Comparison of ENCODE assay signal across 15 cellular contexts in genomic region chr19:5290336-5291262, GRCh38. TPM values are rescaled to one million over a fixed set of nuclear protein-coding genes. Genes with fewer than 3 reads are reported as not detected.
DNase-seq lines count a peak whose midpoint lies in the region; ATAC-seq and TF ChIP-seq lines count a peak whose summit lies in the region.
"Had no signal": no experiment of that assay in that cellular context is flagged by ENCODE, and none has a peak within 500 bp of the region (broad histone marks: within the 10 kb centered on the region; RNA-seq: fewer than 3 reads in every experiment).

No MANE protein-coding gene starts in this region.

- DNase-seq in right atrium auricular region (ENCODE audit: low spot score) (no peak), Right ventricle myocardium superior (no peak), glutamatergic neuron (no peak), pons (ENCODE audit: low spot score) (peak; percentile 81), vagina (ENCODE audit: extremely low spot score in 2 of 2) (no peak), NCI-H2171 (lab: John Stamatoyannopoulos, UW) (no peak), left lung (no peak)
- no peak for DNase-seq in activated naive CD8-positive, alpha-beta T cell treated with anti-CD3 and anti-CD28 coated beads for 36 hours
- DNase-seq: activated CD8-positive, alpha-beta memory T cell treated with anti-CD3 and anti-CD28 coated beads, Interleukin-2, amount 50 U/mL, for 48 hours; Caco-2; NCI-H1048; retina; stimulated activated CD4-positive, alpha-beta T cell treated with anti-CD3 and anti-CD28 coated beads, Interleukin-4, amount 100 ng/mL, for 4 hours had no signal

- intact Hi-C loops in Right ventricle myocardium superior (cut with DNase I) (no loop called here), vagina (cut with DNase I) (no loop called here), left lung (cut with DNase I) (no loop called here)

- no peaks in the 10 kb centered on the region for H3K36me3 Mint-ChIP-seq in glutamatergic neuron (ENCODE audit: unreplicated experiment)
- H3K36me3 Mint-ChIP-seq in activated naive CD8-positive, alpha-beta T cell treated with anti-CD3 and anti-CD28 coated beads for 36 hours, result peaks cover 2% of the 10 kb centered on the region
- H3K36me3 Mint-ChIP-seq: activated naive CD4-positive, alpha-beta T cell treated with anti-CD3 and anti-CD28 coated beads, Interleukin-2, amount 50 U/mL, for 72 hours; stimulated activated memory B cell treated with anti-CD40 and anti-IgM and Interleukin-4, amounts not matched to agents 10 μg/mL and 1 μg/mL and 100 μg/mL, for 72 hours had no signal

- TF ChIP-seq CTCF in right atrium auricular region (IDR thresholded peaks at IDR 0.05) (no peak), glutamatergic neuron (IDR thresholded peaks at IDR 0.05; ENCODE audit: partially characterized antibody, unreplicated experiment) (no peak), vagina (IDR thresholded peaks at IDR 0.05) (no peak), left lung (IDR thresholded peaks at IDR 0.05) (no peak)

- ATAC-seq in Right ventricle myocardium superior (ENCODE audit: poor library complexity) (no peak), left lung (no peak)
- ATAC-seq: activated naive CD4-positive, alpha-beta T cell treated with anti-CD3 and anti-CD28 coated beads, Interleukin-2, amount 50 U/mL, for 72 hours; stimulated activated memory B cell treated with anti-CD40 and anti-IgM and Interleukin-4, amounts not matched to agents 10 μg/mL and 1 μg/mL and 100 μg/mL, for 72 hours had no signal

- H3K4me1 Mint-ChIP-seq in glutamatergic neuron (ENCODE audit: low read depth, unreplicated experiment), result peaks cover 49% of the 10 kb centered on the region
- peaks cover 14% of the 10 kb centered on the region for H3K4me1 Mint-ChIP-seq in activated naive CD8-positive, alpha-beta T cell treated with anti-CD3 and anti-CD28 coated beads for 36 hours

- H3K27me3 Mint-ChIP-seq in glutamatergic neuron (ENCODE audit: unreplicated experiment), result peaks cover 54% of the 10 kb centered on the region
- H3K27me3 Mint-ChIP-seq in activated naive CD8-positive, alpha-beta T cell treated with anti-CD3 and anti-CD28 coated beads for 36 hours, result peaks cover 19% of the 10 kb centered on the region

- H3K4me3 ChIP-seq in right atrium auricular region (peak overlapping the region; percentile 11 to 87), vagina (peak overlapping the region; percentile 73 to 86), left lung (no peak overlapping the region)

- H3K9me3 ChIP-seq in right atrium auricular region, result no peaks in the 10 kb centered on the region
- no peaks in the 10 kb centered on the region for H3K9me3 ChIP-seq in vagina
- H3K9me3 ChIP-seq in left lung, result no peaks in the 10 kb centered on the region
- H3K9me3 ChIP-seq: Caco-2 had no signal

- peaks cover 6% of the 10 kb centered on the region for H3K36me3 ChIP-seq in right atrium auricular region
- peaks cover 0 to 5% of the 10 kb centered on the region in 2 donors for H3K36me3 ChIP-seq in vagina
- no peaks in the 10 kb centered on the region for H3K36me3 ChIP-seq in left lung

- peaks cover 41% of the 10 kb centered on the region for H3K9me3 Mint-ChIP-seq in glutamatergic neuron (ENCODE audit: unreplicated experiment)
- H3K9me3 Mint-ChIP-seq in activated naive CD8-positive, alpha-beta T cell treated with anti-CD3 and anti-CD28 coated beads for 36 hours, result no peaks in the 10 kb centered on the region
- H3K9me3 Mint-ChIP-seq: activated naive CD4-positive, alpha-beta T cell treated with anti-CD3 and anti-CD28 coated beads, Interleukin-2, amount 50 U/mL, for 72 hours had no signal

- no peak for TF ChIP-seq POLR2A in vagina (IDR thresholded peaks at IDR 0.05)

- no peak overlapping the region for H3K27ac Mint-ChIP-seq in glutamatergic neuron (ENCODE audit: unreplicated experiment)
- H3K27ac Mint-ChIP-seq in activated naive CD8-positive, alpha-beta T cell treated with anti-CD3 and anti-CD28 coated beads for 36 hours, result no peak overlapping the region
- H3K27ac Mint-ChIP-seq: activated naive CD4-positive, alpha-beta T cell treated with anti-CD3 and anti-CD28 coated beads, Interleukin-2, amount 50 U/mL, for 72 hours; stimulated activated memory B cell treated with anti-CD40 and anti-IgM and Interleukin-4, amounts not matched to agents 10 μg/mL and 1 μg/mL and 100 μg/mL, for 72 hours had no signal

- peak overlapping the region; percentile 84 to 87 for H3K27ac ChIP-seq in right atrium auricular region
- peak overlapping the region; percentile 91 for H3K27ac ChIP-seq in vagina
- no peak overlapping the region for H3K27ac ChIP-seq in left lung

- H3K4me3 Mint-ChIP-seq in glutamatergic neuron (ENCODE audit: unreplicated experiment), result peak overlapping the region; percentile 78
- H3K4me3 Mint-ChIP-seq in activated naive CD8-positive, alpha-beta T cell treated with anti-CD3 and anti-CD28 coated beads for 36 hours, result no peak overlapping the region
- H3K4me3 Mint-ChIP-seq: stimulated activated memory B cell treated with anti-CD40 and anti-IgM and Interleukin-4, amounts not matched to agents 10 μg/mL and 1 μg/mL and 100 μg/mL, for 72 hours had no signal

- H3K27me3 ChIP-seq in right atrium auricular region (no peaks in the 10 kb centered on the region), vagina (no peaks in the 10 kb centered on the region), left lung (peaks cover 0 to 80% of the 10 kb centered on the region in 2 donors)

- H3K4me1 ChIP-seq in right atrium auricular region (peaks cover 0 to 58% of the 10 kb centered on the region in 2 donors), vagina (peaks cover 76% of the 10 kb centered on the region), left lung (peaks cover 5 to 18% of the 10 kb centered on the region in 2 donors)
- H3K4me1 ChIP-seq: Caco-2 had no signal

RNA-seq across cellular contexts. Expression of gene PTPRS, which starts 50.0 kb away (rescaled TPM):
- total RNA-seq in right atrium auricular region, result 100 to 1,000 TPM; 138 to 190 TPM
- total RNA-seq in Right ventricle myocardium superior, result 51.5 TPM
- total RNA-seq in glutamatergic neuron (ENCODE audit: unreplicated experiment), result 1,064 TPM
- 295 TPM for total RNA-seq in vagina
- 1 to 10 TPM; 3.5 to 4.1 TPM for total RNA-seq in activated naive CD8-positive, alpha-beta T cell treated with anti-CD3 and anti-CD28 coated beads for 36 hours
- 10 to 100 TPM; 61.7 to 67.2 TPM for total RNA-seq in left lung

Comparison
In these comparisons a context has a peak if more than half of its experiments do, and no peak if none do; other contexts are left out.
1. H3K27ac ChIP-seq: peak in right atrium auricular region (2 of 2) and vagina (single experiment); none in left lung (0 of 2).
2. H3K4me3 ChIP-seq: peak in right atrium auricular region (2 of 2) and vagina (2 of 2); none in left lung (0 of 2).
3. RNA of gene PTPRS, which starts 50.0 kb away (total RNA-seq): 1,064 TPM in glutamatergic neuron (single experiment), 295 TPM in vagina (single experiment), 138 to 190 TPM in right atrium auricular region, 61.7 to 67.2 TPM in left lung and 51.5 TPM in Right ventricle myocardium superior (single experiment); 3.5 to 4.1 TPM in activated naive CD8-positive, alpha-beta T cell treated with anti-CD3 and anti-CD28 coated beads for 36 hours; every median in the first group is over 10 times any median in the second.